Comparison of ENCODE assay signal across 22 cellular contexts in genomic region chr10:121392657-121393056, GRCh38.
"Had no signal": no experiment of that assay in that cellular context is flagged by ENCODE, and none has a peak within 500 bp of the region (broad histone marks: within the 10 kb centered on the region; RNA-seq: fewer than 3 reads in every experiment).

No MANE protein-coding gene starts in this region.

- H3K4me1 Mint-ChIP-seq: activated naive CD8-positive, alpha-beta T cell treated with anti-CD3 and anti-CD28 coated beads for 36 hours; central memory CD8-positive, alpha-beta T cell; mesothelial cell of epicardium; naive thymus-derived CD8-positive, alpha-beta T cell; T-cell had no signal

- H3K9me3 Mint-ChIP-seq: central memory CD8-positive, alpha-beta T cell had no signal

- H3K27me3 ChIP-seq: breast epithelium, vagina had no signal

- H3K36me3 ChIP-seq: breast epithelium, heart left ventricle, prostate gland, tibial artery, vagina had no signal

- H3K27ac Mint-ChIP-seq: activated naive CD8-positive, alpha-beta T cell treated with anti-CD3 and anti-CD28 coated beads for 36 hours; endodermal cell; mesothelial cell of epicardium; naive thymus-derived CD8-positive, alpha-beta T cell; T-cell had no signal

- ATAC-seq: heart left ventricle; left colon; naive thymus-derived CD8-positive, alpha-beta T cell; stimulated activated naive CD8-positive, alpha-beta T cell treated with anti-CD3 and anti-CD28 coated beads, Interleukin-15, Interleukin-2, amounts not matched to agents 100 U/mL and 50 U/mL, for 24 hours; T-cell had no signal

- H3K4me3 ChIP-seq: breast epithelium, heart left ventricle, prostate gland, tibial artery, vagina had no signal

- FAIRE-seq: astrocyte, colon, islet of Langerhans, TTC549 had no signal

- H3K4me1 ChIP-seq: breast epithelium, prostate gland, vagina had no signal

- H3K27ac ChIP-seq: breast epithelium, epithelial cell of prostate, heart left ventricle, prostate gland, tibial artery, vagina had no signal

- H3K36me3 Mint-ChIP-seq: activated naive CD8-positive, alpha-beta T cell treated with anti-CD3 and anti-CD28 coated beads for 36 hours; naive thymus-derived CD8-positive, alpha-beta T cell; T-cell had no signal

- H3K4me3 Mint-ChIP-seq: activated naive CD8-positive, alpha-beta T cell treated with anti-CD3 and anti-CD28 coated beads for 36 hours; central memory CD8-positive, alpha-beta T cell; endodermal cell; mesothelial cell of epicardium; naive thymus-derived CD8-positive, alpha-beta T cell; T-cell had no signal

- DNase-seq: activated CD4-positive, alpha-beta T cell treated with anti-CD3 and anti-CD28 coated beads for 1 hour; activated CD4-positive, alpha-beta T cell treated with anti-CD3 and anti-CD28 coated beads, Interleukin-2, amount 50 U/mL, for 1 hour; activated naive CD8-positive, alpha-beta T cell treated with anti-CD3 and anti-CD28 coated beads for 36 hours; activated T-cell treated with anti-CD3 and anti-CD28 coated beads, Interleukin-2, amount 50 U/mL, for 1 hour; endodermal cell; heart left ventricle; left colon; naive thymus-derived CD8-positive, alpha-beta T cell; stimulated activated CD4-positive, alpha-beta T cell treated with anti-CD3 and anti-CD28 coated beads, Interleukin-4, amount 100 ng/mL, for 24 hours; stimulated activated naive CD8-positive, alpha-beta T cell treated with anti-CD3 and anti-CD28 coated beads, Interleukin-15, Interleukin-2, amounts not matched to agents 100 U/mL and 50 U/mL, for 24 hours; T-cell; tibial artery had no signal

- H3K9me3 ChIP-seq: breast epithelium, prostate gland, tibial artery, vagina had no signal
